ENCODE assay signal across 1 cellular context in the genomic region with DNA sequence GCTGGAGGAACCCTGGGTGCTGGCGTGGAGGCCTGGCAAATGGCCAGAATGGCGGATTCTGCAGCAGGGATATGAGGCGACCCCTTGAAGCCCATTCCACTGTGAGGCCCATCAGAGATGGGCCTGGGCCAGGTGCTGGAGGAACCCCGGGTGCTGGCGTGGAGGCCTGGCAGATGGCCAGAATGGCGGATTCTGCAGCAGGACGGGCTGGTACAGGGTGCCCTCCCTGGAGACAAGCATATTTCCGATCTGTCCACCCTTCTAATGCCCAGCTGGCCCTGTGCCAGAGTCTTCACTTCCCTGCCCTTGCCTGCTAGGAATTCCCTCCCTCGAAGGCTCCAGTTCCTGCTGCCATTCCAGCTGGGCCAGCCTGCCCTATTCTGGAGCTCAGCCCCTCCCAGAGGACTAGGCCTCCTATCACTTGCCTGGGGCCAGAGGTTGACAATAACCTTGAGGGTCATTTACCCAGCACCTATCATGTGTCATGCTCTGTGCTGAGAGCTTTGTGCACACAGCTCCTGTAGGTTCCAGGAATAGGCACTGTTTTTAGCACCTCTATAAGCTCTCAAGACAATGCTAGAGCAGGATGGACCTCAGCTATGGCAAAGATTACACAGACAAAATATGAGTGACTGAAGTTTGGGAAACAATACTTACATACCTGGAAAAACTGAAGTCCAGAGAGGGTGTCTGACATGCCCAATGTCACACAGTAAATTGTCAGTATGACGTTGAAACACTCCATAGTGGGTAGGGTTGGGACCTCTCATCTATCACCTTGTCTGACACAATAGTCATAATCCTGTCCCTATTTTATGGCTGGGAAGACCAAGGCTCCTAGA.
TF ChIP-seq lines count a peak whose summit lies in the region.

No MANE protein-coding gene starts in this region.

TF ChIP-seq in HepG2, 621 proteins besides CTCF, POLR2A, EP300 and RAD21 (continued from another document and continues in another):
- TF ChIP-seq, protein P1, sequence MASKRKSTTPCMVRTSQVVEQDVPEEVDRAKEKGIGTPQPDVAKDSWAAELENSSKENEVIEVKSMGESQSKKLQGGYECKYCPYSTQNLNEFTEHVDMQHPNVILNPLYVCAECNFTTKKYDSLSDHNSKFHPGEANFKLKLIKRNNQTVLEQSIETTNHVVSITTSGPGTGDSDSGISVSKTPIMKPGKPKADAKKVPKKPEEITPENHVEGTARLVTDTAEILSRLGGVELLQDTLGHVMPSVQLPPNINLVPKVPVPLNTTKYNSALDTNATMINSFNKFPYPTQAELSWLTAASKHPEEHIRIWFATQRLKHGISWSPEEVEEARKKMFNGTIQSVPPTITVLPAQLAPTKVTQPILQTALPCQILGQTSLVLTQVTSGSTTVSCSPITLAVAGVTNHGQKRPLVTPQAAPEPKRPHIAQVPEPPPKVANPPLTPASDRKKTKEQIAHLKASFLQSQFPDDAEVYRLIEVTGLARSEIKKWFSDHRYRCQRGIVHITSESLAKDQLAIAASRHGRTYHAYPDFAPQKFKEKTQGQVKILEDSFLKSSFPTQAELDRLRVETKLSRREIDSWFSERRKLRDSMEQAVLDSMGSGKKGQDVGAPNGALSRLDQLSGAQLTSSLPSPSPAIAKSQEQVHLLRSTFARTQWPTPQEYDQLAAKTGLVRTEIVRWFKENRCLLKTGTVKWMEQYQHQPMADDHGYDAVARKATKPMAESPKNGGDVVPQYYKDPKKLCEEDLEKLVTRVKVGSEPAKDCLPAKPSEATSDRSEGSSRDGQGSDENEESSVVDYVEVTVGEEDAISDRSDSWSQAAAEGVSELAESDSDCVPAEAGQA (IDR thresholded peaks at IDR 0.05; ENCODE audit: low read depth) = no peak
- TF ChIP-seq, protein P1 (CRISPR knock-in tag; IDR thresholded peaks at IDR 0.05; ENCODE audit: borderline replicate concordance) = no peak
- no peak for TF ChIP-seq TEAD3 (CRISPR knock-in tag; optimal IDR thresholded peaks at IDR 0.05; ENCODE audit: borderline replicate concordance)
- TF ChIP-seq ZNF839 (CRISPR knock-in tag; IDR thresholded peaks at IDR 0.05; ENCODE audit: borderline replicate concordance) = no peak
- no peak for TF ChIP-seq ARID2 (CRISPR knock-in tag; IDR thresholded peaks at IDR 0.05; ENCODE audit: borderline replicate concordance)
- peak; percentile 50 for TF ChIP-seq ZFY (CRISPR knock-in tag; IDR thresholded peaks at IDR 0.05)
- no peak for TF ChIP-seq KDM5B (CRISPR knock-in tag; IDR thresholded peaks at IDR 0.05; ENCODE audit: borderline replicate concordance)
- TF ChIP-seq CCDC6 (CRISPR knock-in tag; IDR thresholded peaks at IDR 0.05) = no peak
- TF ChIP-seq, protein P2, sequence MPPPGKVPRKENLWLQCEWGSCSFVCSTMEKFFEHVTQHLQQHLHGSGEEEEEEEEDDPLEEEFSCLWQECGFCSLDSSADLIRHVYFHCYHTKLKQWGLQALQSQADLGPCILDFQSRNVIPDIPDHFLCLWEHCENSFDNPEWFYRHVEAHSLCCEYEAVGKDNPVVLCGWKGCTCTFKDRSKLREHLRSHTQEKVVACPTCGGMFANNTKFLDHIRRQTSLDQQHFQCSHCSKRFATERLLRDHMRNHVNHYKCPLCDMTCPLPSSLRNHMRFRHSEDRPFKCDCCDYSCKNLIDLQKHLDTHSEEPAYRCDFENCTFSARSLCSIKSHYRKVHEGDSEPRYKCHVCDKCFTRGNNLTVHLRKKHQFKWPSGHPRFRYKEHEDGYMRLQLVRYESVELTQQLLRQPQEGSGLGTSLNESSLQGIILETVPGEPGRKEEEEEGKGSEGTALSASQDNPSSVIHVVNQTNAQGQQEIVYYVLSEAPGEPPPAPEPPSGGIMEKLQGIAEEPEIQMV (CRISPR knock-in tag; IDR thresholded peaks at IDR 0.05; ENCODE audit: low read depth) = no peak
- TF ChIP-seq ARNT (IDR thresholded peaks at IDR 0.05) = no peak
- no peak for TF ChIP-seq KLF11 (CRISPR knock-in tag; IDR thresholded peaks at IDR 0.05)
- no peak for TF ChIP-seq U2AF2 (IDR thresholded peaks at IDR 0.05; ENCODE audit: low read depth, low read length)
- TF ChIP-seq ELF3 (CRISPR knock-in tag; IDR thresholded peaks at IDR 0.05) = 0 out of 2 replicates have a peak, but pooled peaks have one; percentile 25
- TF ChIP-seq RXRA (CRISPR knock-in tag; IDR thresholded peaks at IDR 0.05) = peak; percentile 38
- no peak for TF ChIP-seq ZNF468 (CRISPR knock-in tag; IDR thresholded peaks at IDR 0.05)
- no peak for TF ChIP-seq FOXK1 (CRISPR knock-in tag; IDR thresholded peaks at IDR 0.05; ENCODE audit: borderline replicate concordance, low read depth)
- TF ChIP-seq, protein P3, sequence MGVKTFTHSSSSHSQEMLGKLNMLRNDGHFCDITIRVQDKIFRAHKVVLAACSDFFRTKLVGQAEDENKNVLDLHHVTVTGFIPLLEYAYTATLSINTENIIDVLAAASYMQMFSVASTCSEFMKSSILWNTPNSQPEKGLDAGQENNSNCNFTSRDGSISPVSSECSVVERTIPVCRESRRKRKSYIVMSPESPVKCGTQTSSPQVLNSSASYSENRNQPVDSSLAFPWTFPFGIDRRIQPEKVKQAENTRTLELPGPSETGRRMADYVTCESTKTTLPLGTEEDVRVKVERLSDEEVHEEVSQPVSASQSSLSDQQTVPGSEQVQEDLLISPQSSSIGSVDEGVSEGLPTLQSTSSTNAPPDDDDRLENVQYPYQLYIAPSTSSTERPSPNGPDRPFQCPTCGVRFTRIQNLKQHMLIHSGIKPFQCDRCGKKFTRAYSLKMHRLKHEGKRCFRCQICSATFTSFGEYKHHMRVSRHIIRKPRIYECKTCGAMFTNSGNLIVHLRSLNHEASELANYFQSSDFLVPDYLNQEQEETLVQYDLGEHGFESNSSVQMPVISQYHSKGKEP (CRISPR knock-in tag; IDR thresholded peaks at IDR 0.05) = no peak
- no peak for TF ChIP-seq ZBTB20 (CRISPR knock-in tag; IDR thresholded peaks at IDR 0.05; ENCODE audit: borderline replicate concordance, low read depth)
- TF ChIP-seq, protein P4, sequence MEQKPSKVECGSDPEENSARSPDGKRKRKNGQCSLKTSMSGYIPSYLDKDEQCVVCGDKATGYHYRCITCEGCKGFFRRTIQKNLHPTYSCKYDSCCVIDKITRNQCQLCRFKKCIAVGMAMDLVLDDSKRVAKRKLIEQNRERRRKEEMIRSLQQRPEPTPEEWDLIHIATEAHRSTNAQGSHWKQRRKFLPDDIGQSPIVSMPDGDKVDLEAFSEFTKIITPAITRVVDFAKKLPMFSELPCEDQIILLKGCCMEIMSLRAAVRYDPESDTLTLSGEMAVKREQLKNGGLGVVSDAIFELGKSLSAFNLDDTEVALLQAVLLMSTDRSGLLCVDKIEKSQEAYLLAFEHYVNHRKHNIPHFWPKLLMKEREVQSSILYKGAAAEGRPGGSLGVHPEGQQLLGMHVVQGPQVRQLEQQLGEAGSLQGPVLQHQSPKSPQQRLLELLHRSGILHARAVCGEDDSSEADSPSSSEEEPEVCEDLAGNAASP (CRISPR knock-in tag; IDR thresholded peaks at IDR 0.05; ENCODE audit: borderline replicate concordance) = no peak
- TF ChIP-seq, protein P5, sequence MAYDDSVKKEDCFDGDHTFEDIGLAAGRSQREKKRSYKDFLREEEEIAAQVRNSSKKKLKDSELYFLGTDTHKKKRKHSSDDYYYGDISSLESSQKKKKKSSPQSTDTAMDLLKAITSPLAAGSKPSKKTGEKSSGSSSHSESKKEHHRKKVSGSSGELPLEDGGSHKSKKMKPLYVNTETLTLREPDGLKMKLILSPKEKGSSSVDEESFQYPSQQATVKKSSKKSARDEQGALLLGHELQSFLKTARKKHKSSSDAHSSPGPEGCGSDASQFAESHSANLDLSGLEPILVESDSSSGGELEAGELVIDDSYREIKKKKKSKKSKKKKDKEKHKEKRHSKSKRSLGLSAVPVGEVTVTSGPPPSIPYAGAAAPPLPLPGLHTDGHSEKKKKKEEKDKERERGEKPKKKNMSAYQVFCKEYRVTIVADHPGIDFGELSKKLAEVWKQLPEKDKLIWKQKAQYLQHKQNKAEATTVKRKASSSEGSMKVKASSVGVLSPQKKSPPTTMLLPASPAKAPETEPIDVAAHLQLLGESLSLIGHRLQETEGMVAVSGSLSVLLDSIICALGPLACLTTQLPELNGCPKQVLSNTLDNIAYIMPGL (CRISPR knock-in tag; IDR thresholded peaks at IDR 0.05; ENCODE audit: borderline replicate concordance in 1 of 2, low read depth in 1 of 2) = no peak
- TF ChIP-seq SRY (CRISPR knock-in tag; IDR thresholded peaks at IDR 0.05) = no peak
- TF ChIP-seq, protein P6, sequence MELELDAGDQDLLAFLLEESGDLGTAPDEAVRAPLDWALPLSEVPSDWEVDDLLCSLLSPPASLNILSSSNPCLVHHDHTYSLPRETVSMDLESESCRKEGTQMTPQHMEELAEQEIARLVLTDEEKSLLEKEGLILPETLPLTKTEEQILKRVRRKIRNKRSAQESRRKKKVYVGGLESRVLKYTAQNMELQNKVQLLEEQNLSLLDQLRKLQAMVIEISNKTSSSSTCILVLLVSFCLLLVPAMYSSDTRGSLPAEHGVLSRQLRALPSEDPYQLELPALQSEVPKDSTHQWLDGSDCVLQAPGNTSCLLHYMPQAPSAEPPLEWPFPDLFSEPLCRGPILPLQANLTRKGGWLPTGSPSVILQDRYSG (CRISPR knock-in tag; IDR thresholded peaks at IDR 0.05) = no peak
- TF ChIP-seq, protein P7, sequence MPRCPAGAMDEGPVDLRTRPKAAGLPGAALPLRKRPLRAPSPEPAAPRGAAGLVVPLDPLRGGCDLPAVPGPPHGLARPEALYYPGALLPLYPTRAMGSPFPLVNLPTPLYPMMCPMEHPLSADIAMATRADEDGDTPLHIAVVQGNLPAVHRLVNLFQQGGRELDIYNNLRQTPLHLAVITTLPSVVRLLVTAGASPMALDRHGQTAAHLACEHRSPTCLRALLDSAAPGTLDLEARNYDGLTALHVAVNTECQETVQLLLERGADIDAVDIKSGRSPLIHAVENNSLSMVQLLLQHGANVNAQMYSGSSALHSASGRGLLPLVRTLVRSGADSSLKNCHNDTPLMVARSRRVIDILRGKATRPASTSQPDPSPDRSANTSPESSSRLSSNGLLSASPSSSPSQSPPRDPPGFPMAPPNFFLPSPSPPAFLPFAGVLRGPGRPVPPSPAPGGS (CRISPR knock-in tag; IDR thresholded peaks at IDR 0.05) = 0 out of 2 replicates have a peak, but pooled peaks have one; percentile 25
- TF ChIP-seq, protein P8, sequence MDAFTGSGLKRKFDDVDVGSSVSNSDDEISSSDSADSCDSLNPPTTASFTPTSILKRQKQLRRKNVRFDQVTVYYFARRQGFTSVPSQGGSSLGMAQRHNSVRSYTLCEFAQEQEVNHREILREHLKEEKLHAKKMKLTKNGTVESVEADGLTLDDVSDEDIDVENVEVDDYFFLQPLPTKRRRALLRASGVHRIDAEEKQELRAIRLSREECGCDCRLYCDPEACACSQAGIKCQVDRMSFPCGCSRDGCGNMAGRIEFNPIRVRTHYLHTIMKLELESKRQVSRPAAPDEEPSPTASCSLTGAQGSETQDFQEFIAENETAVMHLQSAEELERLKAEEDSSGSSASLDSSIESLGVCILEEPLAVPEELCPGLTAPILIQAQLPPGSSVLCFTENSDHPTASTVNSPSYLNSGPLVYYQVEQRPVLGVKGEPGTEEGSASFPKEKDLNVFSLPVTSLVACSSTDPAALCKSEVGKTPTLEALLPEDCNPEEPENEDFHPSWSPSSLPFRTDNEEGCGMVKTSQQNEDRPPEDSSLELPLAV (CRISPR knock-in tag; conservative IDR thresholded peaks at IDR 0.05; ENCODE audit: low read depth) = no peak
- TF ChIP-seq, protein P9, sequence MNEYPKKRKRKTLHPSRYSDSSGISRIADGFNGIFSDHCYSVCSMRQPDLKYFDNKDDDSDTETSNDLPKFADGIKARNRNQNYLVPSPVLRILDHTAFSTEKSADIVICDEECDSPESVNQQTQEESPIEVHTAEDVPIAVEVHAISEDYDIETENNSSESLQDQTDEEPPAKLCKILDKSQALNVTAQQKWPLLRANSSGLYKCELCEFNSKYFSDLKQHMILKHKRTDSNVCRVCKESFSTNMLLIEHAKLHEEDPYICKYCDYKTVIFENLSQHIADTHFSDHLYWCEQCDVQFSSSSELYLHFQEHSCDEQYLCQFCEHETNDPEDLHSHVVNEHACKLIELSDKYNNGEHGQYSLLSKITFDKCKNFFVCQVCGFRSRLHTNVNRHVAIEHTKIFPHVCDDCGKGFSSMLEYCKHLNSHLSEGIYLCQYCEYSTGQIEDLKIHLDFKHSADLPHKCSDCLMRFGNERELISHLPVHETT (CRISPR knock-in tag; conservative IDR thresholded peaks at IDR 0.05) = no peak
- TF ChIP-seq GABPA (IDR thresholded peaks at IDR 0.05; ENCODE audit: low read depth, low read length) = no peak
- TF ChIP-seq GABPA (CRISPR knock-in tag; IDR thresholded peaks at IDR 0.05; ENCODE audit: low read depth) = no peak
- TF ChIP-seq, protein P10, sequence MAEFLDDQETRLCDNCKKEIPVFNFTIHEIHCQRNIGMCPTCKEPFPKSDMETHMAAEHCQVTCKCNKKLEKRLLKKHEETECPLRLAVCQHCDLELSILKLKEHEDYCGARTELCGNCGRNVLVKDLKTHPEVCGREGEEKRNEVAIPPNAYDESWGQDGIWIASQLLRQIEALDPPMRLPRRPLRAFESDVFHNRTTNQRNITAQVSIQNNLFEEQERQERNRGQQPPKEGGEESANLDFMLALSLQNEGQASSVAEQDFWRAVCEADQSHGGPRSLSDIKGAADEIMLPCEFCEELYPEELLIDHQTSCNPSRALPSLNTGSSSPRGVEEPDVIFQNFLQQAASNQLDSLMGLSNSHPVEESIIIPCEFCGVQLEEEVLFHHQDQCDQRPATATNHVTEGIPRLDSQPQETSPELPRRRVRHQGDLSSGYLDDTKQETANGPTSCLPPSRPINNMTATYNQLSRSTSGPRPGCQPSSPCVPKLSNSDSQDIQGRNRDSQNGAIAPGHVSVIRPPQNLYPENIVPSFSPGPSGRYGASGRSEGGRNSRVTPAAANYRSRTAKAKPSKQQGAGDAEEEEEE (CRISPR knock-in tag; IDR thresholded peaks at IDR 0.05; ENCODE audit: borderline replicate concordance) = no peak
- no peak for TF ChIP-seq ZNF350 (CRISPR knock-in tag; IDR thresholded peaks at IDR 0.05; ENCODE audit: borderline replicate concordance, low read depth)
- TF ChIP-seq, protein P11, sequence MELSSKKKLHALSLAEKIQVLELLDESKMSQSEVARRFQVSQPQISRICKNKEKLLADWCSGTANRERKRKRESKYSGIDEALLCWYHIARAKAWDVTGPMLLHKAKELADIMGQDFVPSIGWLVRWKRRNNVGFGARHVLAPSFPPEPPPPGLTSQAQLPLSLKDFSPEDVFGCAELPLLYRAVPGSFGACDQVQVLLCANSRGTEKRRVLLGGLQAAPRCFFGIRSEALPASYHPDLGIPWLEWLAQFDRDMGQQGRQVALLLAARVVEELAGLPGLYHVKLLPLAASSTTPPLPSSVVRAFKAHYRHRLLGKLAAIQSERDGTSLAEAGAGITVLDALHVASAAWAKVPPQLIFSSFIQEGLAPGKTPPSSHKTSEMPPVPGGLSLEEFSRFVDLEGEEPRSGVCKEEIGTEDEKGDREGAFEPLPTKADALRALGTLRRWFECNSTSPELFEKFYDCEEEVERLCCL (CRISPR knock-in tag; IDR thresholded peaks at IDR 0.05; ENCODE audit: borderline replicate concordance) = no peak
